In genomic region chr10:101816375-101816773, GRCh38 we compare ENCODE assay signal across 10 cellular contexts. TPM values are rescaled to one million over a fixed set of nuclear protein-coding genes. Genes with fewer than 3 reads are reported as not detected.
DNase-seq lines count a peak whose midpoint lies in the region; ATAC-seq, FAIRE-seq and TF ChIP-seq lines count a peak whose summit lies in the region.
"Had no signal": no experiment of that assay in that cellular context is flagged by ENCODE, and none has a peak within 500 bp of the region (broad histone marks: within the 10 kb centered on the region; RNA-seq: fewer than 3 reads in every experiment).

No MANE protein-coding gene starts in this region.

- intact Hi-C loops in K562 (cut with micrococcal nuclease), result no loop called here

- no peak overlapping the region for H3K23ac ChIP-seq in mesenchymal stem cell (ENCODE audit: low read length in 2 of 2)

- 0% methylated on average over 5 of the region's 5 CpGs for WGBS in K562 (ENCODE audit: insufficient coverage, low coverage, missing lambda C conversion rate)
- WGBS in mesenchymal stem cell, result 7% methylated on average over 4 of the region's 5 CpGs
- 1% methylated on average over 5 of the region's 5 CpGs for WGBS in urinary bladder

- H2AK5ac ChIP-seq in mesenchymal stem cell (ENCODE audit: low read length, severe bottlenecking), result no peak overlapping the region

- H3K79me1 ChIP-seq in mesenchymal stem cell (replicated peaks; ENCODE audit: low read length, poor library complexity, severe bottlenecking), result peaks cover 9% of the 10 kb centered on the region

- H4K8ac ChIP-seq in mesenchymal stem cell (ENCODE audit: low read length), result no peak overlapping the region

- H2BK5ac ChIP-seq in mesenchymal stem cell (ENCODE audit: low read depth, low read length, poor library complexity, severe bottlenecking), result no peak overlapping the region

- H2AFZ ChIP-seq in K562 (ENCODE audit: low read depth, low read length) (no peak overlapping the region), mesenchymal stem cell (ENCODE audit: low read depth, low read length) (no peak overlapping the region)

- peaks cover 53% of the 10 kb centered on the region for H3K4me1 Mint-ChIP-seq in activated naive CD4-positive, alpha-beta T cell treated with anti-CD3 and anti-CD28 coated beads, Interleukin-2, amount 50 U/mL, for 24 hours

- BruUV-seq in K562 (replicated peaks; lab: Mats Ljungman, UMichigan), result no TSS peak

- H4K20me1 ChIP-seq in K562 (replicated peaks; ENCODE audit: control insufficient read depth, insufficient read depth, low read length), result peaks cover 35% of the 10 kb centered on the region

- H3K4ac ChIP-seq in mesenchymal stem cell (ENCODE audit: low read depth in 1 of 2, low read length in 2 of 2), result no peak overlapping the region

- no peak overlapping the region for H3K27ac ChIP-seq in K562 (ENCODE audit: extremely low read depth, low read depth, low read length)
- H3K27ac ChIP-seq in mesenchymal stem cell (ENCODE audit: low read length, poor library complexity, severe bottlenecking), result no peak overlapping the region
- H3K27ac ChIP-seq in urinary bladder (ENCODE audit: low read depth), result no peak overlapping the region

- H3K27ac Mint-ChIP-seq in activated naive CD4-positive, alpha-beta T cell treated with anti-CD3 and anti-CD28 coated beads, Interleukin-2, amount 50 U/mL, for 24 hours, result peak overlapping the region; percentile 84

- H3K4me1 ChIP-seq in K562 (replicated peaks in 1 of 2; ENCODE audit: control insufficient read depth in 2 of 2, insufficient read depth in 2 of 2, low read length in 2 of 2) (peaks cover 9 to 16% of the 10 kb centered on the region in 2 experiments; a peak in 4 of 5 replicates), mesenchymal stem cell (ENCODE audit: control insufficient read depth, insufficient read depth, low read depth, low read length) (peaks cover 13% of the 10 kb centered on the region), urinary bladder (ENCODE audit: insufficient read depth) (no peaks in the 10 kb centered on the region)

- H3K4me3 Mint-ChIP-seq in activated naive CD4-positive, alpha-beta T cell treated with anti-CD3 and anti-CD28 coated beads, Interleukin-2, amount 50 U/mL, for 24 hours, result peak overlapping the region; percentile 99

- H3K9me3 Mint-ChIP-seq in activated naive CD4-positive, alpha-beta T cell treated with anti-CD3 and anti-CD28 coated beads, Interleukin-2, amount 50 U/mL, for 24 hours, result no peaks in the 10 kb centered on the region

- TF ChIP-seq POLR2A in K562 (conservative IDR thresholded peaks at IDR 0.05), result no peak

- no peak overlapping the region for H2BK120ac ChIP-seq in mesenchymal stem cell (ENCODE audit: low read depth, low read length)

- H3K27me3 ChIP-seq in K562 (ENCODE audit: control insufficient read depth in 2 of 2, insufficient read depth in 2 of 2, low read length in 2 of 2) (no peaks in the 10 kb centered on the region), mesenchymal stem cell (ENCODE audit: control insufficient read depth in 1 of 2, insufficient read depth in 1 of 2, low read length in 2 of 2) (no peaks in the 10 kb centered on the region)

- no peaks in the 10 kb centered on the region for H3K9me1 ChIP-seq in K562 (ENCODE audit: control insufficient read depth, insufficient read depth, low read length)

- TF ChIP-seq EP300 in K562 (IDR thresholded peaks at IDR 0.05; ENCODE audit: low read length), result no peak

- H3K9me3 ChIP-seq in K562 (replicated peaks; ENCODE audit: control insufficient read depth, insufficient read depth, low read depth, low read length), result no peaks in the 10 kb centered on the region
- no peaks in the 10 kb centered on the region for H3K9me3 ChIP-seq in mesenchymal stem cell (ENCODE audit: control insufficient read depth, low read length)

- no peak for FAIRE-seq in K562 (lab: Jason Lieb, UNC)
- FAIRE-seq: G401.6 had no signal

- POLR2A ChIA-PET in K562 (lab: Yijun Ruan, JAX), result interaction anchor here (0.6 to 3.9 kb wide), 4 partner anchors 13 to 160 kb away, joined by 3 to 19 read pairs (median 4); no protein-coding TSS in a partner anchor
- POLR2A ChIA-PET in HEK293T (lab: Yijun Ruan, JAX), result no interaction called here

- H3K4me2 ChIP-seq in K562 (ENCODE audit: insufficient read depth, low read length), result peak overlapping the region; percentile 98
- peak overlapping the region; percentile 84 for H3K4me2 ChIP-seq in mesenchymal stem cell (ENCODE audit: low read length, poor library complexity, severe bottlenecking)

- in situ Hi-C loops in K562 (cut with MboI), result no loop called here

- peak overlapping the region; percentile 91 to 96 for H3K9ac ChIP-seq in K562 (ENCODE audit: insufficient read depth in 1 of 2, low read depth in 2 of 2, low read length in 2 of 2)
- H3K9ac ChIP-seq in mesenchymal stem cell (ENCODE audit: low read length), result peak overlapping the region; percentile 100

- H2BK12ac ChIP-seq in mesenchymal stem cell (ENCODE audit: low read length in 2 of 2), result no peak overlapping the region

- TF ChIP-seq CTCF in K562 (IDR thresholded peaks at IDR 0.05 in 2 of 3, conservative IDR thresholded peaks at IDR 0.05 in 1 of 3; ENCODE audit: insufficient read depth in 2 of 3, low read depth in 1 of 3, low read length in 3 of 3), result no peak

- H3K36me3 ChIP-seq in K562 (ENCODE audit: control insufficient read depth, insufficient read depth, low read length), result peaks cover 32% of the 10 kb centered on the region; the same call in 2 of the 3 replicates
- peaks cover 7 to 20% of the 10 kb centered on the region in 2 experiments for H3K36me3 ChIP-seq in mesenchymal stem cell (ENCODE audit: control insufficient read depth in 1 of 2, insufficient read depth in 2 of 2, low read depth in 1 of 2, low read length in 2 of 2)
- H3K36me3 ChIP-seq in urinary bladder (ENCODE audit: insufficient read depth), result no peaks in the 10 kb centered on the region

- DNase-seq in activated naive CD4-positive, alpha-beta T cell (lab: John Stamatoyannopoulos, UW), result no peak
- DNase-seq in K562 (ENCODE audit: extremely low read depth in 1 of 4, low spot score in 3 of 4) (no peak), mesenchymal stem cell (no peak), HEK293T (ENCODE audit: extremely low spot score) (no peak), HUDEP-2 (lab: John Stamatoyannopoulos, UW; ENCODE audit: unreplicated experiment in 76 of 76) (no peak)
- no peak for DNase-seq in effector CD8-positive, alpha-beta T cell (lab: John Stamatoyannopoulos, UW)
- DNase-seq: NCI-H1694 treated with DMSO at 0.1 percent for 48 hours had no signal

- CTCF ChIA-PET in K562 (lab: Yijun Ruan, JAX; ENCODE audit: low intra/inter-chr PET ratio), result no interaction called here
- CTCF ChIA-PET in HEK293T (lab: Yijun Ruan, JAX), result interaction anchor here (1.7 to 2.2 kb wide), 2 partner anchors 24 to 35 kb away, joined by 6 to 9 read pairs; no protein-coding TSS in a partner anchor

- no peak for ATAC-seq in K562

- H4K91ac ChIP-seq in mesenchymal stem cell (ENCODE audit: low read length), result no peak overlapping the region

- no peak overlapping the region for H3K18ac ChIP-seq in mesenchymal stem cell (ENCODE audit: low read depth in 1 of 2, low read length in 2 of 2)

- H3K36me3 Mint-ChIP-seq in activated naive CD4-positive, alpha-beta T cell treated with anti-CD3 and anti-CD28 coated beads, Interleukin-2, amount 50 U/mL, for 24 hours, result peaks cover 7% of the 10 kb centered on the region

- no peak overlapping the region for H2BK15ac ChIP-seq in mesenchymal stem cell (ENCODE audit: low read depth, poor library complexity, severe bottlenecking)

- peak overlapping the region; percentile 98 for H3K4me3 ChIP-seq in K562
- H3K4me3 ChIP-seq in mesenchymal stem cell (ENCODE audit: insufficient read depth in 1 of 2, low read depth in 1 of 2, low read length in 2 of 2), result peak overlapping the region; percentile 64 to 96
- peak overlapping the region; percentile 97 for H3K4me3 ChIP-seq in urinary bladder (ENCODE audit: low read depth, low read length)

- TF ChIP-seq RAD21 in K562 (CRISPR knock-in tag; conservative IDR thresholded peaks at IDR 0.05 in 1 of 2, IDR thresholded peaks at IDR 0.05 in 1 of 2), result no peak

- peaks cover 91% of the 10 kb centered on the region for H3K79me2 ChIP-seq in K562 (ENCODE audit: control insufficient read depth, insufficient read depth, low read length)

- H3K14ac ChIP-seq in mesenchymal stem cell (ENCODE audit: low read length in 2 of 2), result no peak overlapping the region

- H3K27me3 Mint-ChIP-seq in activated naive CD4-positive, alpha-beta T cell treated with anti-CD3 and anti-CD28 coated beads, Interleukin-2, amount 50 U/mL, for 24 hours, result no peaks in the 10 kb centered on the region

RNA-seq across cellular contexts. Expression of gene OGA, which starts 1.9 kb away (rescaled TPM):
- total RNA-seq in K562 (2011; cell fraction: chromatin; rRNA removed; ENCODE audit: low replicate concordance), result 146 and 468 TPM in 2 replicates
- total RNA-seq in K562 (2011; cell fraction: nucleolus; rRNA removed), result 65.4 and 98.2 TPM in 2 replicates
- total RNA-seq in K562 (2011; cell fraction: nucleoplasm; rRNA removed), result 193 and 258 TPM in 2 replicates
- 47.5 and 51.3 TPM in 2 replicates for total RNA-seq in K562 (2014; rRNA removed)
- 67.1 and 72.2 TPM in 2 replicates for total RNA-seq in K562 (2014; rRNA removed; fragmentation: Illumina TruSeq; extraction: Trizol)
- 58.4 and 60.7 TPM in 2 replicates for total RNA-seq in K562 (2015; rRNA removed; fragmentation: Illumina TruSeq; extraction: Trizol)
- total RNA-seq in K562 (2021), result 41.6 and 54.3 TPM in 2 replicates
- polyA plus RNA-seq in K562 (2011; rRNA removed), result 73.5 and 79.9 TPM in 2 replicates
- polyA plus RNA-seq in K562 (2011; cell fraction: cytosol; rRNA removed), result 7.7 and 23.2 TPM in 2 replicates
- polyA plus RNA-seq in K562 (2011; cell fraction: nucleus; rRNA removed), result 116 and 157 TPM in 2 replicates
- 42.3 and 50.2 TPM in 2 replicates for polyA plus RNA-seq in K562 (2012)
- polyA plus RNA-seq in K562 (2014; fragmentation: Illumina TruSeq; extraction: Trizol), result 61.1 and 61.2 TPM in 2 replicates
- polyA plus RNA-seq in K562 (2014; fragmentation: Nextera tagmentation; extraction: Ambion mirVana), result 10 to 100 TPM; 13.5 to 18.6 TPM
- polyA plus RNA-seq in K562 (2014; rRNA removed), result 59.5 and 61.8 TPM in 2 replicates
- 82.2 and 103 TPM in 2 replicates for polyA minus RNA-seq in K562 (2011; rRNA and poly(A)+ RNA removed)
- polyA minus RNA-seq in K562 (2011; cell fraction: cytosol; rRNA and poly(A)+ RNA removed), result 25.0 and 32.5 TPM in 2 replicates
- polyA minus RNA-seq in K562 (2011; cell fraction: nucleus; rRNA and poly(A)+ RNA removed), result 36.2 and 78.1 TPM in 2 replicates
- 40.9 TPM for polyA plus RNA-seq in mesenchymal stem cell (2013, experiment 1 of 2)
- 39.4 TPM for polyA plus RNA-seq in mesenchymal stem cell (2013, experiment 2 of 2)
- 240 TPM for total RNA-seq in urinary bladder
- 56.8 TPM for polyA plus RNA-seq in urinary bladder

RNA-seq across cellular contexts. Expression of gene KCNIP2, which starts 27.2 kb away (rescaled TPM):
- 32.6 and 43.2 TPM in 2 replicates for total RNA-seq in K562 (2011; cell fraction: chromatin; rRNA removed; ENCODE audit: low replicate concordance)
- 16.7 and 18.7 TPM in 2 replicates for total RNA-seq in K562 (2011; cell fraction: nucleolus; rRNA removed)
- total RNA-seq in K562 (2011; cell fraction: nucleoplasm; rRNA removed), result 49.0 and 80.9 TPM in 2 replicates
- 2.9 and 4.2 TPM in 2 replicates for total RNA-seq in K562 (2014; rRNA removed)
- 2.9 and 4.0 TPM in 2 replicates for total RNA-seq in K562 (2014; rRNA removed; fragmentation: Illumina TruSeq; extraction: Trizol)
- 3.2 and 4.1 TPM in 2 replicates for total RNA-seq in K562 (2015; rRNA removed; fragmentation: Illumina TruSeq; extraction: Trizol)
- total RNA-seq in K562 (2021), result 4.8 and 7.6 TPM in 2 replicates
- 7.1 and 9.5 TPM in 2 replicates for polyA plus RNA-seq in K562 (2011; rRNA removed)
- polyA plus RNA-seq in K562 (2011; cell fraction: cytosol; rRNA removed), result 1.7 and 3.2 TPM in 2 replicates
- 57.8 and 62.2 TPM in 2 replicates for polyA plus RNA-seq in K562 (2011; cell fraction: nucleus; rRNA removed)
- 6.0 and 9.6 TPM in 2 replicates for polyA plus RNA-seq in K562 (2012)
- 6.3 and 7.9 TPM in 2 replicates for polyA plus RNA-seq in K562 (2014; fragmentation: Illumina TruSeq; extraction: Trizol)
- 1 to 10 TPM; 2.5 to 3.2 TPM for polyA plus RNA-seq in K562 (2014; fragmentation: Nextera tagmentation; extraction: Ambion mirVana)
- 6.2 and 6.6 TPM in 2 replicates for polyA plus RNA-seq in K562 (2014; rRNA removed)
- 2.1 and 4.6 TPM in 2 replicates for polyA minus RNA-seq in K562 (2011; rRNA and poly(A)+ RNA removed)
- polyA minus RNA-seq in K562 (2011; cell fraction: cytosol; rRNA and poly(A)+ RNA removed), result 0.91 TPM in 1 of 2 replicates, not detected in the other
- 5.5 and 11.3 TPM in 2 replicates for polyA minus RNA-seq in K562 (2011; cell fraction: nucleus; rRNA and poly(A)+ RNA removed)
- 0.25 TPM for polyA plus RNA-seq in mesenchymal stem cell (2013, experiment 1 of 2)
- polyA plus RNA-seq in mesenchymal stem cell (2013, experiment 2 of 2), result 0.23 TPM
- total RNA-seq in urinary bladder, result 2.4 TPM
- 1.5 TPM for polyA plus RNA-seq in urinary bladder

RNA-seq across cellular contexts. Expression of gene NPM3, which starts 33.1 kb away (rescaled TPM):
- total RNA-seq in K562 (2011; cell fraction: chromatin; rRNA removed; ENCODE audit: low replicate concordance), result 7.6 and 17.3 TPM in 2 replicates
- total RNA-seq in K562 (2011; cell fraction: nucleolus; rRNA removed), result 26.8 and 34.0 TPM in 2 replicates
- 22.0 and 23.0 TPM in 2 replicates for total RNA-seq in K562 (2011; cell fraction: nucleoplasm; rRNA removed)
- total RNA-seq in K562 (2014; rRNA removed), result 171 and 204 TPM in 2 replicates
- total RNA-seq in K562 (2014; rRNA removed; fragmentation: Illumina TruSeq; extraction: Trizol), result 85.8 and 114 TPM in 2 replicates
- 108 and 112 TPM in 2 replicates for total RNA-seq in K562 (2015; rRNA removed; fragmentation: Illumina TruSeq; extraction: Trizol)
- 147 and 148 TPM in 2 replicates for total RNA-seq in K562 (2021)
- polyA plus RNA-seq in K562 (2011; rRNA removed), result 88.9 and 97.4 TPM in 2 replicates
- 141 and 176 TPM in 2 replicates for polyA plus RNA-seq in K562 (2011; cell fraction: cytosol; rRNA removed)
- 72.2 and 89.1 TPM in 2 replicates for polyA plus RNA-seq in K562 (2011; cell fraction: nucleus; rRNA removed)
- polyA plus RNA-seq in K562 (2012), result 76.1 and 130 TPM in 2 replicates
- polyA plus RNA-seq in K562 (2014; fragmentation: Illumina TruSeq; extraction: Trizol), result 204 and 239 TPM in 2 replicates
- polyA plus RNA-seq in K562 (2014; fragmentation: Nextera tagmentation; extraction: Ambion mirVana), result 10 to 100 TPM; 15.2 to 54.4 TPM
- polyA plus RNA-seq in K562 (2014; rRNA removed), result 161 and 168 TPM in 2 replicates
- polyA minus RNA-seq in K562 (2011; rRNA and poly(A)+ RNA removed), result 48.1 and 61.6 TPM in 2 replicates
- polyA minus RNA-seq in K562 (2011; cell fraction: cytosol; rRNA and poly(A)+ RNA removed), result 36.0 and 44.2 TPM in 2 replicates
- 11.2 and 12.2 TPM in 2 replicates for polyA minus RNA-seq in K562 (2011; cell fraction: nucleus; rRNA and poly(A)+ RNA removed)
- 35.4 TPM for polyA plus RNA-seq in mesenchymal stem cell (2013, experiment 1 of 2)
- polyA plus RNA-seq in mesenchymal stem cell (2013, experiment 2 of 2), result 33.5 TPM
- 30.6 TPM for total RNA-seq in urinary bladder
- 36.8 TPM for polyA plus RNA-seq in urinary bladder

RNA-seq across cellular contexts. Expression of gene FGF8, which starts 40.5 kb away (rescaled TPM):
- total RNA-seq in K562 (2011; cell fraction: chromatin; rRNA removed; ENCODE audit: low replicate concordance), result not detected in 2 replicates
- total RNA-seq in K562 (2011; cell fraction: nucleolus; rRNA removed), result 0.67 TPM in 1 of 2 replicates, not detected in the other
- total RNA-seq in K562 (2011; cell fraction: nucleoplasm; rRNA removed), result 1.0 TPM in 1 of 2 replicates, not detected in the other
- total RNA-seq in K562 (2014; rRNA removed), result 0.82 TPM in 1 of 2 replicates, not detected in the other
- total RNA-seq in K562 (2014; rRNA removed; fragmentation: Illumina TruSeq; extraction: Trizol), result not detected in 2 replicates
- not detected in 2 replicates for total RNA-seq in K562 (2015; rRNA removed; fragmentation: Illumina TruSeq; extraction: Trizol)
- 0.29 and 0.31 TPM in 2 replicates for total RNA-seq in K562 (2021)
- polyA plus RNA-seq in K562 (2011; rRNA removed), result 0.13 and 0.24 TPM in 2 replicates
- 0.73 TPM in 1 of 2 replicates, not detected in the other for polyA plus RNA-seq in K562 (2011; cell fraction: cytosol; rRNA removed)
- 1.5 TPM in 2 replicates for polyA plus RNA-seq in K562 (2011; cell fraction: nucleus; rRNA removed)
- 0.09 TPM in 1 of 2 replicates, not detected in the other for polyA plus RNA-seq in K562 (2012)
- not detected in 2 replicates for polyA plus RNA-seq in K562 (2014; fragmentation: Illumina TruSeq; extraction: Trizol)
- polyA plus RNA-seq in K562 (2014; fragmentation: Nextera tagmentation; extraction: Ambion mirVana), result not detected
- 0.28 and 0.44 TPM in 2 replicates for polyA plus RNA-seq in K562 (2014; rRNA removed)
- polyA minus RNA-seq in K562 (2011; rRNA and poly(A)+ RNA removed), result not detected in 2 replicates
- not detected in 2 replicates for polyA minus RNA-seq in K562 (2011; cell fraction: cytosol; rRNA and poly(A)+ RNA removed)
- polyA minus RNA-seq in K562 (2011; cell fraction: nucleus; rRNA and poly(A)+ RNA removed), result 0.54 TPM in 1 of 2 replicates, not detected in the other
- polyA plus RNA-seq in mesenchymal stem cell (2013, experiment 1 of 2), result not detected
- polyA plus RNA-seq in mesenchymal stem cell (2013, experiment 2 of 2), result not detected
- total RNA-seq in urinary bladder, result not detected
- polyA plus RNA-seq in urinary bladder, result not detected
